9 cellular contexts compared by ENCODE assay signal in genomic region chr20:46767127-46767761, GRCh38. TPM values are rescaled to one million over a fixed set of nuclear protein-coding genes. Genes with fewer than 3 reads are reported as not detected.
DNase-seq lines count a peak whose midpoint lies in the region; ATAC-seq and TF ChIP-seq lines count a peak whose summit lies in the region.
"Had no signal": no experiment of that assay in that cellular context is flagged by ENCODE, and none has a peak within 500 bp of the region (broad histone marks: within the 10 kb centered on the region; RNA-seq: fewer than 3 reads in every experiment).

No MANE protein-coding gene starts in this region.

- H3K56ac ChIP-seq in H9 (ENCODE audit: insufficient read length, low read depth, low read length): no peak overlapping the region

- H3K4me1 ChIP-seq in H9 (ENCODE audit: insufficient read depth, low read length): no peaks in the 10 kb centered on the region

- no peak overlapping the region for H4K5ac ChIP-seq in H9 (ENCODE audit: insufficient read length, low read depth, low read length)

- no TSS peak for BruUV-seq in Calu3 (replicated peaks; lab: Mats Ljungman, UMichigan)

- no peak overlapping the region for H2BK12ac ChIP-seq in H9 (ENCODE audit: insufficient read length, low read depth, low read length)

- no peak overlapping the region for H3T11ph ChIP-seq in H9 (ENCODE audit: low read length)

- no CpG with 5 or more reads among the region's 4 CpGs for WGBS in H9 (ENCODE audit: extremely low coverage, insufficient read length, low lambda C conversion rate)

- no peak overlapping the region for H3K4me2 ChIP-seq in H9 (ENCODE audit: insufficient read depth, insufficient read length, low read length)

- H2AFZ ChIP-seq in H9 (ENCODE audit: low read length): no peak overlapping the region

- no peak overlapping the region for H3K23ac ChIP-seq in H9 (ENCODE audit: insufficient read length, low read depth, low read length)

- H3K9ac ChIP-seq in H9 (ENCODE audit: extremely low read depth, insufficient read length, low read length): no peak overlapping the region

- H3K4me1 Mint-ChIP-seq in Calu3 (ENCODE audit: low read depth, unreplicated experiment) (peaks cover 11% of the 10 kb centered on the region), H9 (peaks cover 0 to 3% of the 10 kb centered on the region in 2 experiments; a peak in 1 of 4 replicates), chondrocyte (ENCODE audit: low read depth) (peaks cover 4% of the 10 kb centered on the region), osteocyte (ENCODE audit: unreplicated experiment) (no peaks in the 10 kb centered on the region)

- no peak overlapping the region for H2BK120ac ChIP-seq in H9 (ENCODE audit: low read depth, low read length, poor library complexity, severe bottlenecking)

- CTCF ChIA-PET in Calu3 (lab: Charles Lee): no interaction called here

- no peak overlapping the region for H2AK5ac ChIP-seq in H9 (ENCODE audit: insufficient read length, low read length)

- TF ChIP-seq CTCF in Calu3 (IDR thresholded peaks at IDR 0.05; ENCODE audit: unreplicated experiment) (peak; percentile 86), H9 (conservative IDR thresholded peaks at IDR 0.05) (peak; percentile 90), chondrocyte (IDR thresholded peaks at IDR 0.05) (peak; percentile 79), osteocyte (IDR thresholded peaks at IDR 0.05) (peak; percentile 56), coronary artery (IDR thresholded peaks at IDR 0.05) (no peak)

- H3K27me3 Mint-ChIP-seq in Calu3 (ENCODE audit: unreplicated experiment): peaks cover 48% of the 10 kb centered on the region
- peaks cover 2% of the 10 kb centered on the region; the same call in 1 of the 2 replicates for H3K27me3 Mint-ChIP-seq in H9 (ENCODE audit: low read depth)
- peaks cover 26% of the 10 kb centered on the region for H3K27me3 Mint-ChIP-seq in chondrocyte (ENCODE audit: low read depth)
- peaks cover 38% of the 10 kb centered on the region for H3K27me3 Mint-ChIP-seq in osteocyte (ENCODE audit: unreplicated experiment)

- intact Hi-C loops in Calu3 (cut with micrococcal nuclease; ENCODE audit: unreplicated experiment): no loop called here

- H3K27me3 ChIP-seq in H9 (ENCODE audit: insufficient read depth, low read length): no peaks in the 10 kb centered on the region

- H4K91ac ChIP-seq in H9 (ENCODE audit: insufficient read length, low read depth, low read length): no peak overlapping the region

- no peaks in the 10 kb centered on the region for H3K23me2 ChIP-seq in H9 (ENCODE audit: insufficient read length, low read depth, low read length, poor library complexity, severe bottlenecking)

- DNase-seq in Calu3 (peak; percentile 79), H9 (peak; percentile 51), NCI-H69 (lab: John Stamatoyannopoulos, UW) (peak; percentile 81), chondrocyte (ENCODE audit: low spot score) (no peak), osteocyte (ENCODE audit: extremely low spot score, unreplicated experiment) (no peak), NOMO-1 treated with DMSO at 0.1 percent for 48 hours (lab: John Stamatoyannopoulos, UW; ENCODE audit: unreplicated experiment) (no peak), coronary artery (ENCODE audit: low spot score) (no peak)

- no peak overlapping the region for H2BK5ac ChIP-seq in H9 (ENCODE audit: insufficient read length, low read length)

- H2BK20ac ChIP-seq in H9 (ENCODE audit: low read depth, low read length, poor library complexity, severe bottlenecking): no peak overlapping the region

- ATAC-seq in HG03159 (IDR thresholded peaks at IDR 0.05; ENCODE audit: unreplicated experiment): no peak

- no peaks in the 10 kb centered on the region for H3K79me2 ChIP-seq in H9 (ENCODE audit: insufficient read depth, low read length)

- no peaks in the 10 kb centered on the region for H3K36me3 Mint-ChIP-seq in Calu3 (ENCODE audit: insufficient read depth, unreplicated experiment)
- H3K36me3 Mint-ChIP-seq in H9 (ENCODE audit: insufficient read depth in 1 of 3, low read depth in 3 of 3): no peaks in the 10 kb centered on the region
- H3K36me3 Mint-ChIP-seq in chondrocyte (ENCODE audit: low read depth): no peaks in the 10 kb centered on the region
- H3K36me3 Mint-ChIP-seq in osteocyte (ENCODE audit: unreplicated experiment): no peaks in the 10 kb centered on the region

- H3K4me3 ChIP-seq in coronary artery: no peak overlapping the region

- H3K9me3 ChIP-seq in H9 (ENCODE audit: control insufficient read depth, low read depth, low read length): no peaks in the 10 kb centered on the region

- no peak overlapping the region for H3K27ac Mint-ChIP-seq in Calu3 (ENCODE audit: unreplicated experiment)
- H3K27ac Mint-ChIP-seq in H9: no peak overlapping the region
- H3K27ac Mint-ChIP-seq in chondrocyte (ENCODE audit: unreplicated experiment): no peak overlapping the region
- H3K27ac Mint-ChIP-seq in osteocyte (ENCODE audit: unreplicated experiment): no peak overlapping the region

- no peak overlapping the region for H3K4ac ChIP-seq in H9 (ENCODE audit: low read depth, low read length)

- no peaks in the 10 kb centered on the region for H3K79me1 ChIP-seq in H9 (ENCODE audit: insufficient read depth, low read depth, low read length, poor library complexity, severe bottlenecking)

- H3K27ac ChIP-seq in H9 (ENCODE audit: insufficient read length, low read depth, low read length) (no peak overlapping the region), coronary artery (no peak overlapping the region)

- H3K9me3 Mint-ChIP-seq in Calu3 (ENCODE audit: low read depth, unreplicated experiment) (no peaks in the 10 kb centered on the region), H9 (no peaks in the 10 kb centered on the region), chondrocyte (ENCODE audit: low read depth) (no peaks in the 10 kb centered on the region), osteocyte (ENCODE audit: unreplicated experiment) (no peaks in the 10 kb centered on the region)

- H3K4me3 Mint-ChIP-seq in Calu3 (ENCODE audit: low read depth, unreplicated experiment) (no peak overlapping the region), H9 (no peak overlapping the region), chondrocyte (ENCODE audit: unreplicated experiment) (no peak overlapping the region), osteocyte (ENCODE audit: unreplicated experiment) (no peak overlapping the region)

- no peak overlapping the region for H3K14ac ChIP-seq in H9 (ENCODE audit: insufficient read depth, low read length)

- H4K8ac ChIP-seq in H9 (replicated peaks; ENCODE audit: insufficient read length, low read depth, low read length): no peak overlapping the region

- no peak overlapping the region for H3K18ac ChIP-seq in H9 (ENCODE audit: insufficient read length, low read depth, low read length)

- no peaks in the 10 kb centered on the region for H4K20me1 ChIP-seq in H9 (ENCODE audit: control insufficient read depth, insufficient read depth, insufficient read length)

- no peak overlapping the region for H2BK15ac ChIP-seq in H9 (ENCODE audit: low read depth, low read length)

RNA-seq across cellular contexts. Expression of gene SLC2A10, which starts 57.8 kb away (rescaled TPM):
- total RNA-seq in Calu3 (2022) (24.0 and 24.9 TPM in 2 replicates), H9 (2021) (8.2 and 9.9 TPM in 2 replicates), chondrocyte (39.6 to 43.5 TPM (median 40.2 TPM) in 3 replicates), osteocyte (21.6 and 24.8 TPM in 2 replicates)
- total RNA-seq: T-helper 1 cell treated with Interleukin-12 subunit alpha and Interleukin-12 subunit beta and Interleukin-4 antibody, amounts not matched to agents 30 ng/mL and 1 ng/mL, for 36 hours had no signal

Comparison
In these comparisons a context has a peak if more than half of its experiments do, and no peak if none do; other contexts are left out.
1. DNase-seq: peak in Calu3 (single experiment), H9 (single experiment) and NCI-H69 (single experiment); none in chondrocyte (single experiment), osteocyte (single experiment), NOMO-1 treated with DMSO at 0.1 percent for 48 hours (single experiment) and coronary artery (single experiment).